ENCODE assay signal across 1 cellular context in genomic region chr5:139849942-139850341, GRCh38.
TF ChIP-seq lines count a peak whose summit lies in the region.

No MANE protein-coding gene starts in this region.

TF ChIP-seq in endothelial cell of umbilical vein, 7 proteins besides CTCF, POLR2A, EP300 and RAD21:
- TF ChIP-seq JUN (IDR thresholded peaks at IDR 0.05; ENCODE audit: borderline replicate concordance, insufficient read depth, insufficient read length, low read depth) (no peak), EZH2 (IDR thresholded peaks at IDR 0.05; ENCODE audit: borderline replicate concordance, low read depth, low read length, severe bottlenecking) (no peak), GATA2 (IDR thresholded peaks at IDR 0.05; ENCODE audit: insufficient read depth, insufficient read length, low read depth, low read length) (no peak), MYC (IDR thresholded peaks at IDR 0.05; ENCODE audit: low read depth, low read length) (no peak), MAX (IDR thresholded peaks at IDR 0.05; ENCODE audit: insufficient read depth, insufficient read length) (no peak), FOS (IDR thresholded peaks at IDR 0.05; ENCODE audit: borderline replicate concordance, insufficient read depth, low read length) (no peak), POLR2AphosphoS5 (IDR thresholded peaks at IDR 0.05; ENCODE audit: insufficient read depth, low read depth, low read length) (no peak)
TF ChIP-seq in endothelial cell of umbilical vein: peak in this region for 0.
